In the genomic region with DNA sequence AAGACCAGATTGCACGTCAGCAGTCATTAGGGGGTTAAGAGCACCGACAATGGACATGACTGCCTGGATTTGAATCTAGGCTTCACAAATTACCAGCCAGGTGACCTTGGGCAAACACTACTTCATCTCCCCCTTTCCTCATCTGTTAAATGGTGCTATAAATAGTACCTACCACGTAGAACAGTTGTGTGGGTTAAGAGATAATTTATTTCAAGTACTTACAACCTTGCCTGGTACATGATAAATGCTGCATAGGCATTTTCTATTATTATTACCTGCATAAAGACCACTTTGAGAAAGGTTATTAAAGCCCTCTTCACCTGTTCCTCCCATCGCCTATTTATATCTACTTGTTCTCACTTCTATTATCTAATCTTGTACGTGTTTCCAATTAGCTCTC, we compare ENCODE assay signal across 14 cellular contexts.
DNase-seq lines count a peak whose midpoint lies in the region; ATAC-seq and TF ChIP-seq lines count a peak whose summit lies in the region.
"Had no signal": no experiment of that assay in that cellular context is flagged by ENCODE, and none has a peak within 500 bp of the region (broad histone marks: within the 10 kb centered on the region; RNA-seq: fewer than 3 reads in every experiment).

No MANE protein-coding gene starts in this region.

- 92% methylated on average over 4 of the region's 5 CpGs; no CpG with 5 or more reads in 1 of the 2 experiments for WGBS in IMR-90 (ENCODE audit: extremely low coverage in 2 of 2, insufficient read length in 1 of 2), 2 experiments

- no peak overlapping the region for H3K56ac ChIP-seq in IMR-90 (ENCODE audit: extremely low read depth, insufficient read depth, low read length)

- H4K91ac ChIP-seq in IMR-90 (ENCODE audit: insufficient read depth, low read depth, low read length), result no peak overlapping the region

- H2BK5ac ChIP-seq in IMR-90 (ENCODE audit: low read depth, low read length, poor library complexity, severe bottlenecking), result no peak overlapping the region

- H2BK15ac ChIP-seq in IMR-90 (ENCODE audit: low read depth, low read length), result no peak overlapping the region

- H3K9me3 ChIP-seq in left ventricle myocardium inferior (replicated peaks), result no peaks in the 10 kb centered on the region
- no peaks in the 10 kb centered on the region for H3K9me3 ChIP-seq in IMR-90 (ENCODE audit: control insufficient read depth, insufficient read depth, low read length)
- H3K9me3 ChIP-seq: Caco-2 had no signal

- no peak for TF ChIP-seq RAD21 in IMR-90 (IDR thresholded peaks at IDR 0.05; ENCODE audit: low read length)

- DNase-seq in left ventricle myocardium superior, result no peak
- no peak for DNase-seq in left ventricle myocardium inferior
- DNase-seq in IMR-90, result no peak
- peak in 1 of 61 donors; percentile 41 for DNase-seq in caudate nucleus (lab: John Stamatoyannopoulos, UW)
- no peak for DNase-seq in activated CD4-positive, alpha-beta T cell treated with anti-CD3 and anti-CD28 coated beads, Interleukin-2, amount 10 ng/mL, durations not matched to agents 24 days and 14 days
- DNase-seq: AML-193; Caco-2; CD8-positive, alpha-beta memory T cell; DND-41; GDM1; HFFc6 had no signal

- H3K27ac Mint-ChIP-seq in activated CD4-positive, alpha-beta T cell treated with anti-CD3 and anti-CD28 coated beads, Interleukin-2, amount 10 ng/mL, durations not matched to agents 24 days and 14 days, result no peak overlapping the region
- H3K27ac Mint-ChIP-seq: HFFc6 had no signal

- no peak overlapping the region for H4K5ac ChIP-seq in IMR-90 (ENCODE audit: low read depth, low read length)

- no peak overlapping the region for H3K18ac ChIP-seq in IMR-90 (ENCODE audit: low read depth, low read length)

- POLR2A ChIA-PET in IMR-90 (lab: Charles Lee; ENCODE audit: unreplicated experiment), result no interaction called here

- no peak overlapping the region for H2AK5ac ChIP-seq in IMR-90 (ENCODE audit: low read depth, low read length)

- H3K79me1 ChIP-seq in IMR-90 (ENCODE audit: low read depth in 1 of 2, low read length in 2 of 2), result peaks cover 3 to 5% of the 10 kb centered on the region in 2 experiments; a peak in 1 of 4 replicates

- peaks cover 52% of the 10 kb centered on the region for H3K36me3 Mint-ChIP-seq in activated CD4-positive, alpha-beta T cell treated with anti-CD3 and anti-CD28 coated beads, Interleukin-2, amount 10 ng/mL, durations not matched to agents 24 days and 14 days (ENCODE audit: low read depth)

- H3K4me3 Mint-ChIP-seq in activated CD4-positive, alpha-beta T cell treated with anti-CD3 and anti-CD28 coated beads, Interleukin-2, amount 10 ng/mL, durations not matched to agents 24 days and 14 days, result no peak overlapping the region
- H3K4me3 Mint-ChIP-seq: CD8-positive, alpha-beta memory T cell; HFFc6 had no signal

- TF ChIP-seq POLR2A in IMR-90 (IDR thresholded peaks at IDR 0.05; ENCODE audit: low read depth, low read length), result no peak

- no peak overlapping the region for H2BK120ac ChIP-seq in IMR-90 (ENCODE audit: low read depth, low read length)

- no peak overlapping the region for H2AK9ac ChIP-seq in IMR-90 (replicated peaks; ENCODE audit: low read depth, low read length, poor library complexity)

- no peaks in the 10 kb centered on the region for H3K27me3 Mint-ChIP-seq in activated CD4-positive, alpha-beta T cell treated with anti-CD3 and anti-CD28 coated beads, Interleukin-2, amount 10 ng/mL, durations not matched to agents 24 days and 14 days

- TF ChIP-seq CTCF in left ventricle myocardium inferior (IDR thresholded peaks at IDR 0.05; ENCODE audit: borderline replicate concordance) (no peak), IMR-90 (conservative IDR thresholded peaks at IDR 0.05; ENCODE audit: low read depth, low read length) (no peak)

- no peak overlapping the region for H4K8ac ChIP-seq in IMR-90 (ENCODE audit: low read depth in 2 of 2, low read length in 2 of 2)

- in situ Hi-C loops in IMR-90 (cut with MboI; ENCODE audit: low sequenced_read_pairs), result no loop called here

- H3K4me3 ChIP-seq in left ventricle myocardium inferior (no peak overlapping the region), IMR-90 (ENCODE audit: insufficient read depth, low read depth, low read length) (no peak overlapping the region)
- H3K4me3 ChIP-seq: BLaER1 had no signal

- no peak overlapping the region for H3K27ac ChIP-seq in left ventricle myocardium inferior (replicated peaks)
- H3K27ac ChIP-seq in IMR-90 (ENCODE audit: insufficient read depth, low read length), result no peak overlapping the region
- peak overlapping the region; percentile 33 for H3K27ac ChIP-seq in caudate nucleus (ENCODE audit: low read depth, low read length)
- H3K27ac ChIP-seq: BLaER1 had no signal

- no peak overlapping the region for H2BK20ac ChIP-seq in IMR-90 (ENCODE audit: low read depth, low read length)

- H3K27me3 ChIP-seq in left ventricle myocardium inferior (ENCODE audit: low read depth) (no peaks in the 10 kb centered on the region), IMR-90 (ENCODE audit: control insufficient read depth, insufficient read depth, low read length) (no peaks in the 10 kb centered on the region)
- H3K27me3 ChIP-seq: BLaER1 had no signal

- intact Hi-C loops in left ventricle myocardium superior (cut with micrococcal nuclease) (no loop called here), left ventricle myocardium inferior (cut with micrococcal nuclease) (no loop called here), IMR-90 (cut with micrococcal nuclease) (no loop called here)
- intact Hi-C loops in activated CD4-positive, alpha-beta T cell treated with anti-CD3 and anti-CD28 coated beads, Interleukin-2, amount 10 ng/mL, durations not matched to agents 24 days and 14 days (cut with micrococcal nuclease), result no loop called here

- ATAC-seq in left ventricle myocardium superior (peak; percentile 81), IMR-90 (ENCODE audit: low read depth) (no peak), GM19324 (IDR thresholded peaks at IDR 0.05; ENCODE audit: low FRiP score, unreplicated experiment) (no peak), HG03571 (IDR thresholded peaks at IDR 0.05; ENCODE audit: unreplicated experiment) (no peak)

- dilution Hi-C loops in IMR-90 (cut with HindIII; ENCODE audit: low sequenced_read_pairs, unreplicated experiment), result no loop called here

- no peaks in the 10 kb centered on the region for H4K20me1 ChIP-seq in IMR-90 (ENCODE audit: insufficient read depth, low read length)
- H4K20me1 ChIP-seq: BLaER1 had no signal

- BruUV-seq in IMR-90 (replicated peaks; lab: Mats Ljungman, UMichigan), result no TSS peak

- peaks cover 23% of the 10 kb centered on the region for H3K9me3 Mint-ChIP-seq in activated CD4-positive, alpha-beta T cell treated with anti-CD3 and anti-CD28 coated beads, Interleukin-2, amount 10 ng/mL, durations not matched to agents 24 days and 14 days

- H3K4ac ChIP-seq in IMR-90 (ENCODE audit: low read depth, low read length), result no peak overlapping the region

- no peaks in the 10 kb centered on the region; the same call in 1 of the 2 replicates for H3K9me1 ChIP-seq in IMR-90 (ENCODE audit: insufficient read depth, low read length)

- no peak overlapping the region for H2AFZ ChIP-seq in IMR-90 (replicated peaks; ENCODE audit: low read length, poor library complexity)

- no peak overlapping the region for H3K14ac ChIP-seq in IMR-90 (replicated peaks; ENCODE audit: low read depth, low read length)

- no peak overlapping the region for H3K9ac ChIP-seq in IMR-90 (ENCODE audit: low read depth, low read length)
- H3K9ac ChIP-seq: BLaER1 had no signal

- H3K23ac ChIP-seq in IMR-90 (ENCODE audit: low read depth, low read length), result no peak overlapping the region

- H3K4me1 ChIP-seq in left ventricle myocardium inferior, result peaks cover 6% of the 10 kb centered on the region
- no peaks in the 10 kb centered on the region for H3K4me1 ChIP-seq in IMR-90 (ENCODE audit: control insufficient read depth, insufficient read depth, low read length)
- H3K4me1 ChIP-seq: BLaER1, Caco-2 had no signal

- H3K4me1 Mint-ChIP-seq in activated CD4-positive, alpha-beta T cell treated with anti-CD3 and anti-CD28 coated beads, Interleukin-2, amount 10 ng/mL, durations not matched to agents 24 days and 14 days, result peaks cover 22% of the 10 kb centered on the region

- H3K4me2 ChIP-seq in IMR-90 (ENCODE audit: low read depth, low read length), result no peak overlapping the region
- H3K4me2 ChIP-seq: BLaER1 had no signal

- peaks cover 25% of the 10 kb centered on the region for H3K36me3 ChIP-seq in left ventricle myocardium inferior
- peaks cover 26% of the 10 kb centered on the region for H3K36me3 ChIP-seq in IMR-90 (ENCODE audit: control insufficient read depth, insufficient read depth, low read length)

- CTCF ChIA-PET in IMR-90 (lab: Yijun Ruan, JAX), result no interaction called here

TF ChIP-seq in IMR-90, 13 proteins besides CTCF, POLR2A, EP300 and RAD21:
- TF ChIP-seq CHD1 (IDR thresholded peaks at IDR 0.05; ENCODE audit: low read depth, low read length), result no peak
- no peak for TF ChIP-seq USF2 (IDR thresholded peaks at IDR 0.05; ENCODE audit: low read depth, low read length)
- TF ChIP-seq CEBPB (IDR thresholded peaks at IDR 0.05; ENCODE audit: low read depth, low read length), result no peak
- no peak for TF ChIP-seq RCOR1 (IDR thresholded peaks at IDR 0.05; ENCODE audit: insufficient replicate concordance, low read length)
- TF ChIP-seq MAFK (IDR thresholded peaks at IDR 0.05; ENCODE audit: low read depth, low read length), result peak; percentile 70
- no peak for TF ChIP-seq MAZ (IDR thresholded peaks at IDR 0.05; ENCODE audit: borderline replicate concordance, low read depth, low read length)
- no peak for TF ChIP-seq MXI1 (IDR thresholded peaks at IDR 0.05; ENCODE audit: borderline replicate concordance, low read depth, low read length)
